ENCODE assay signal across 1 cellular context in the genomic region with DNA sequence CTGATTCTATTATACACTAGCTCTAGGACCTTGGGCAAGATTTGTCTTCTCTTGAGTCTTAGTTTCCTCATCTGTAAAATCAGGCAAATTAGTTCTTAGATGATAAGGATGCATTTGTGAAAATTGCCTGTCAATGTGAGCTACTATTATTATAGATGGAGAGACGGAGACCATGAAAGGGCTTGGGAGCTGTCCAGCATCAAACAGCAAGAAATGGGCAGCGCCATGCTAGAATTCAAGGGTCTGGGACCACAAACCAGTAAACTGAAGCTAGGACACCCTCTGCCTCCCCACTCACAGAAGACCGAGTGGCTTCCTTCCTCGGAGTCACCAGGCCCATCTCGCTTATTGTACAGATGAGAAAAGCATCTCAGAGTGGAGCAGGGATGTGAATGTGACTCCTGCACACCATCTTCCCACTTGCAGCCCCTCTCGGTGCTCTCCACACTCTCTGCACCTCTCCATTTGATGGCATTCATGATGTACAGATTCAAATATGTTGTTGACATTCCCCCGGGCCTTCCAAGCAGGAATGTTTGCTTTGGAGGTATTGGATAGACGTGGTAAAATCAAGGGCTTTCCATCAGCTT.
A peak's percentile ranks its signal among the peaks of the same experiment; 100 is the strongest.
TF ChIP-seq lines count a peak whose summit lies in the region.

No MANE protein-coding gene starts in this region.

TF ChIP-seq in HepG2, 621 proteins besides CTCF, POLR2A, EP300 and RAD21:
- TF ChIP-seq, protein P1, sequence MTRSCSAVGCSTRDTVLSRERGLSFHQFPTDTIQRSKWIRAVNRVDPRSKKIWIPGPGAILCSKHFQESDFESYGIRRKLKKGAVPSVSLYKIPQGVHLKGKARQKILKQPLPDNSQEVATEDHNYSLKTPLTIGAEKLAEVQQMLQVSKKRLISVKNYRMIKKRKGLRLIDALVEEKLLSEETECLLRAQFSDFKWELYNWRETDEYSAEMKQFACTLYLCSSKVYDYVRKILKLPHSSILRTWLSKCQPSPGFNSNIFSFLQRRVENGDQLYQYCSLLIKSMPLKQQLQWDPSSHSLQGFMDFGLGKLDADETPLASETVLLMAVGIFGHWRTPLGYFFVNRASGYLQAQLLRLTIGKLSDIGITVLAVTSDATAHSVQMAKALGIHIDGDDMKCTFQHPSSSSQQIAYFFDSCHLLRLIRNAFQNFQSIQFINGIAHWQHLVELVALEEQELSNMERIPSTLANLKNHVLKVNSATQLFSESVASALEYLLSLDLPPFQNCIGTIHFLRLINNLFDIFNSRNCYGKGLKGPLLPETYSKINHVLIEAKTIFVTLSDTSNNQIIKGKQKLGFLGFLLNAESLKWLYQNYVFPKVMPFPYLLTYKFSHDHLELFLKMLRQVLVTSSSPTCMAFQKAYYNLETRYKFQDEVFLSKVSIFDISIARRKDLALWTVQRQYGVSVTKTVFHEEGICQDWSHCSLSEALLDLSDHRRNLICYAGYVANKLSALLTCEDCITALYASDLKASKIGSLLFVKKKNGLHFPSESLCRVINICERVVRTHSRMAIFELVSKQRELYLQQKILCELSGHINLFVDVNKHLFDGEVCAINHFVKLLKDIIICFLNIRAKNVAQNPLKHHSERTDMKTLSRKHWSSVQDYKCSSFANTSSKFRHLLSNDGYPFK (CRISPR knock-in tag; IDR thresholded peaks at IDR 0.05; ENCODE audit: borderline replicate concordance) = no peak
- no peak for TF ChIP-seq ZNF598 (CRISPR knock-in tag; IDR thresholded peaks at IDR 0.05; ENCODE audit: borderline replicate concordance)
- TF ChIP-seq ZFP37 (CRISPR knock-in tag; IDR thresholded peaks at IDR 0.05; ENCODE audit: borderline replicate concordance) = no peak
- TF ChIP-seq, protein P2, sequence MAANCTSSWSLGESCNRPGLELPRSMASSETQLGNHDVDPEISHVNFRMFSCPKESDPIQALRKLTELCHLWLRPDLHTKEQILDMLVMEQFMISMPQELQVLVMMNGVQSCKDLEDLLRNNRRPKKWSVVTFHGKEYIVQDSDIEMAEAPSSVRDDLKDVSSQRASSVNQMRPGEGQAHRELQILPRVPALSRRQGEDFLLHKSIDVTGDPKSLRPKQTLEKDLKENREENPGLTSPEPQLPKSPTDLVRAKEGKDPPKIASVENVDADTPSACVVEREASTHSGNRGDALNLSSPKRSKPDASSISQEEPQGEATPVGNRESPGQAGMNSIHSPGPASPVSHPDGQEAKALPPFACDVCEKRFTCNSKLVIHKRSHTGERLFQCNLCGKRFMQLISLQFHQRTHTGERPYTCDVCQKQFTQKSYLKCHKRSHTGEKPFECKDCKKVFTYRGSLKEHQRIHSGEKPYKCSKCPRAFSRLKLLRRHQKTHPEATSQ (CRISPR knock-in tag; IDR thresholded peaks at IDR 0.05; ENCODE audit: borderline replicate concordance) = no peak
- peak; percentile 94 for TF ChIP-seq MIER2 (CRISPR knock-in tag; IDR thresholded peaks at IDR 0.05)
- TF ChIP-seq TEAD2 (CRISPR knock-in tag; IDR thresholded peaks at IDR 0.05) = no peak
- TF ChIP-seq ZFYVE20 (CRISPR knock-in tag; IDR thresholded peaks at IDR 0.05; ENCODE audit: borderline replicate concordance, low read depth) = no peak
- TF ChIP-seq ZSCAN20 (CRISPR knock-in tag; IDR thresholded peaks at IDR 0.05; ENCODE audit: borderline replicate concordance) = no peak
- TF ChIP-seq, protein P3, sequence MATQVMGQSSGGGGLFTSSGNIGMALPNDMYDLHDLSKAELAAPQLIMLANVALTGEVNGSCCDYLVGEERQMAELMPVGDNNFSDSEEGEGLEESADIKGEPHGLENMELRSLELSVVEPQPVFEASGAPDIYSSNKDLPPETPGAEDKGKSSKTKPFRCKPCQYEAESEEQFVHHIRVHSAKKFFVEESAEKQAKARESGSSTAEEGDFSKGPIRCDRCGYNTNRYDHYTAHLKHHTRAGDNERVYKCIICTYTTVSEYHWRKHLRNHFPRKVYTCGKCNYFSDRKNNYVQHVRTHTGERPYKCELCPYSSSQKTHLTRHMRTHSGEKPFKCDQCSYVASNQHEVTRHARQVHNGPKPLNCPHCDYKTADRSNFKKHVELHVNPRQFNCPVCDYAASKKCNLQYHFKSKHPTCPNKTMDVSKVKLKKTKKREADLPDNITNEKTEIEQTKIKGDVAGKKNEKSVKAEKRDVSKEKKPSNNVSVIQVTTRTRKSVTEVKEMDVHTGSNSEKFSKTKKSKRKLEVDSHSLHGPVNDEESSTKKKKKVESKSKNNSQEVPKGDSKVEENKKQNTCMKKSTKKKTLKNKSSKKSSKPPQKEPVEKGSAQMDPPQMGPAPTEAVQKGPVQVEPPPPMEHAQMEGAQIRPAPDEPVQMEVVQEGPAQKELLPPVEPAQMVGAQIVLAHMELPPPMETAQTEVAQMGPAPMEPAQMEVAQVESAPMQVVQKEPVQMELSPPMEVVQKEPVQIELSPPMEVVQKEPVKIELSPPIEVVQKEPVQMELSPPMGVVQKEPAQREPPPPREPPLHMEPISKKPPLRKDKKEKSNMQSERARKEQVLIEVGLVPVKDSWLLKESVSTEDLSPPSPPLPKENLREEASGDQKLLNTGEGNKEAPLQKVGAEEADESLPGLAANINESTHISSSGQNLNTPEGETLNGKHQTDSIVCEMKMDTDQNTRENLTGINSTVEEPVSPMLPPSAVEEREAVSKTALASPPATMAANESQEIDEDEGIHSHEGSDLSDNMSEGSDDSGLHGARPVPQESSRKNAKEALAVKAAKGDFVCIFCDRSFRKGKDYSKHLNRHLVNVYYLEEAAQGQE (IDR thresholded peaks at IDR 0.05; ENCODE audit: borderline replicate concordance in 1 of 2, low read depth in 1 of 2, low read length in 2 of 2) = peak; percentile 60 to 95
- peak; percentile 52; the same call in 1 of the 2 replicates for TF ChIP-seq EHMT2 (IDR thresholded peaks at IDR 0.05; ENCODE audit: borderline replicate concordance, low read depth, low read length)
- TF ChIP-seq JARID2 (CRISPR knock-in tag; IDR thresholded peaks at IDR 0.05; ENCODE audit: insufficient replicate concordance) = no peak
- no peak for TF ChIP-seq BORCS8-MEF2B (CRISPR knock-in tag; IDR thresholded peaks at IDR 0.05)
- no peak for TF ChIP-seq HDAC6 (IDR thresholded peaks at IDR 0.05; ENCODE audit: low read depth, low read length)
- TF ChIP-seq, protein P4, sequence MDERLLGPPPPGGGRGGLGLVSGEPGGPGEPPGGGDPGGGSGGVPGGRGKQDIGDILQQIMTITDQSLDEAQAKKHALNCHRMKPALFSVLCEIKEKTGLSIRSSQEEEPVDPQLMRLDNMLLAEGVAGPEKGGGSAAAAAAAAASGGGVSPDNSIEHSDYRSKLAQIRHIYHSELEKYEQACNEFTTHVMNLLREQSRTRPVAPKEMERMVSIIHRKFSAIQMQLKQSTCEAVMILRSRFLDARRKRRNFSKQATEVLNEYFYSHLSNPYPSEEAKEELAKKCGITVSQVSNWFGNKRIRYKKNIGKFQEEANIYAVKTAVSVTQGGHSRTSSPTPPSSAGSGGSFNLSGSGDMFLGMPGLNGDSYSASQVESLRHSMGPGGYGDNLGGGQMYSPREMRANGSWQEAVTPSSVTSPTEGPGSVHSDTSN (CRISPR knock-in tag; IDR thresholded peaks at IDR 0.05) = no peak
- TF ChIP-seq ZNF263 (CRISPR knock-in tag; IDR thresholded peaks at IDR 0.05) = no peak
- no peak for TF ChIP-seq NFIC (IDR thresholded peaks at IDR 0.05; ENCODE audit: low read length)
- TF ChIP-seq, protein P5, sequence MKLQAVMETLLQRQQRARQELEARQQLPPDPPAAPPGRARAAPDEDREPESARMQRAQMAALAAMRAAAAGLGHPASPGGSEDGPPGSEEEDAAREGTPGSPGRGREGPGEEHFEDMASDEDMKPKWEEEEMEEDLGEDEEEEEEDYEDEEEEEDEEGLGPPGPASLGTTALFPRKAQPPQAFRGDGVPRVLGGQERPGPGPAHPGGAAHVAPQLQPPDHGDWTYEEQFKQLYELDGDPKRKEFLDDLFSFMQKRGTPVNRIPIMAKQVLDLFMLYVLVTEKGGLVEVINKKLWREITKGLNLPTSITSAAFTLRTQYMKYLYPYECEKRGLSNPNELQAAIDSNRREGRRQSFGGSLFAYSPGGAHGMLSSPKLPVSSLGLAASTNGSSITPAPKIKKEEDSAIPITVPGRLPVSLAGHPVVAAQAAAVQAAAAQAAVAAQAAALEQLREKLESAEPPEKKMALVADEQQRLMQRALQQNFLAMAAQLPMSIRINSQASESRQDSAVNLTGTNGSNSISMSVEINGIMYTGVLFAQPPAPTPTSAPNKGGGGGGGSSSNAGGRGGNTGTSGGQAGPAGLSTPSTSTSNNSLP (IDR thresholded peaks at IDR 0.05; ENCODE audit: low read depth, low read length) = no peak
